21 cellular contexts compared by ENCODE assay signal in genomic region chr6:18413320-18413830, GRCh38. TPM values are rescaled to one million over a fixed set of nuclear protein-coding genes. Genes with fewer than 3 reads are reported as not detected.
DNase-seq lines count a peak whose midpoint lies in the region; ATAC-seq, FAIRE-seq and TF ChIP-seq lines count a peak whose summit lies in the region.
"Had no signal": no experiment of that assay in that cellular context is flagged by ENCODE, and none has a peak within 500 bp of the region (broad histone marks: within the 10 kb centered on the region; RNA-seq: fewer than 3 reads in every experiment).

No MANE protein-coding gene starts in this region.

- peak overlapping the region; percentile 31 for H3K27ac Mint-ChIP-seq in activated naive CD8-positive, alpha-beta T cell treated with anti-CD3 and anti-CD28 coated beads, Interleukin-2, amount 50 U/mL, for 24 hours
- no peak overlapping the region for H3K27ac Mint-ChIP-seq in activated naive CD8-positive, alpha-beta T cell treated with anti-CD3 and anti-CD28 coated beads for 36 hours
- H3K27ac Mint-ChIP-seq in astrocyte (ENCODE audit: unreplicated experiment) (peak overlapping the region; percentile 31), immature natural killer cell (no peak overlapping the region)
- H3K27ac Mint-ChIP-seq: GM23338 had no signal

- H2AK5ac ChIP-seq in trophoblast cell (ENCODE audit: low read length) = no peak overlapping the region

- no peak overlapping the region for H3K4me3 Mint-ChIP-seq in activated naive CD8-positive, alpha-beta T cell treated with anti-CD3 and anti-CD28 coated beads, Interleukin-2, amount 50 U/mL, for 24 hours
- no peak overlapping the region for H3K4me3 Mint-ChIP-seq in activated naive CD8-positive, alpha-beta T cell treated with anti-CD3 and anti-CD28 coated beads for 36 hours
- no peak overlapping the region for H3K4me3 Mint-ChIP-seq in astrocyte (ENCODE audit: unreplicated experiment)
- no peak overlapping the region for H3K4me3 Mint-ChIP-seq in immature natural killer cell
- H3K4me3 Mint-ChIP-seq: CD4-positive, CD25-positive, alpha-beta regulatory T cell; GM23338 had no signal

- H2BK12ac ChIP-seq in trophoblast cell (ENCODE audit: low read length) = no peak overlapping the region

- TF ChIP-seq CTCF in astrocyte (IDR thresholded peaks at IDR 0.05; ENCODE audit: insufficient read depth, low read depth, low read length) = no peak

- no peaks in the 10 kb centered on the region for H3K27me3 Mint-ChIP-seq in activated naive CD8-positive, alpha-beta T cell treated with anti-CD3 and anti-CD28 coated beads, Interleukin-2, amount 50 U/mL, for 24 hours
- H3K27me3 Mint-ChIP-seq in activated naive CD8-positive, alpha-beta T cell treated with anti-CD3 and anti-CD28 coated beads for 36 hours = no peaks in the 10 kb centered on the region
- H3K27me3 Mint-ChIP-seq in astrocyte (ENCODE audit: low read depth, unreplicated experiment) (no peaks in the 10 kb centered on the region), immature natural killer cell (ENCODE audit: low read depth in 3 of 3) (peaks cover 0 to 3% (median 2%) of the 10 kb centered on the region in 3 donors)

- H4K20me1 ChIP-seq in astrocyte (ENCODE audit: insufficient read depth, low read length) = no peaks in the 10 kb centered on the region

- H2AFZ ChIP-seq in astrocyte (ENCODE audit: low read depth, low read length) (no peak overlapping the region), trophoblast cell (ENCODE audit: insufficient read depth, low read length, poor library complexity) (no peak overlapping the region)
- H2AFZ ChIP-seq: GM23338, PC-9 had no signal

- peaks cover 15% of the 10 kb centered on the region for H3K36me3 Mint-ChIP-seq in activated naive CD8-positive, alpha-beta T cell treated with anti-CD3 and anti-CD28 coated beads, Interleukin-2, amount 50 U/mL, for 24 hours (ENCODE audit: low read depth)
- peaks cover 6% of the 10 kb centered on the region for H3K36me3 Mint-ChIP-seq in activated naive CD8-positive, alpha-beta T cell treated with anti-CD3 and anti-CD28 coated beads for 36 hours
- H3K36me3 Mint-ChIP-seq in astrocyte (ENCODE audit: low read depth, unreplicated experiment) = no peaks in the 10 kb centered on the region
- H3K36me3 Mint-ChIP-seq in immature natural killer cell = peaks cover 0 to 5% (median 0%) of the 10 kb centered on the region in 3 donors

- no CpG with 5 or more reads among the region's 5 CpGs for WGBS in trophoblast cell (ENCODE audit: extremely low coverage, insufficient coverage, insufficient read length)

- no peak overlapping the region for H3K4me3 ChIP-seq in astrocyte (ENCODE audit: insufficient read depth, low read depth, low read length)
- H3K4me3 ChIP-seq in trophoblast cell (ENCODE audit: low read depth, low read length) = no peak overlapping the region
- H3K4me3 ChIP-seq: GM23338, K562, PC-9 had no signal

- no peak overlapping the region for H4K12ac ChIP-seq in trophoblast cell (ENCODE audit: low read depth, low read length)

- H3K27me3 ChIP-seq in astrocyte (ENCODE audit: insufficient read depth, low read length) (no peaks in the 10 kb centered on the region), trophoblast cell (ENCODE audit: insufficient read depth, low read length) (no peaks in the 10 kb centered on the region)

- no peak for ATAC-seq in activated naive CD8-positive, alpha-beta T cell treated with anti-CD3 and anti-CD28 coated beads, Interleukin-2, amount 50 U/mL, for 24 hours
- ATAC-seq in Right ventricle myocardium superior (ENCODE audit: poor library complexity) = no peak
- ATAC-seq: GM23338, HCT116, K562 had no signal

- intact Hi-C loops in Right ventricle myocardium superior (cut with DNase I) = no loop called here

- no peak overlapping the region for H2BK5ac ChIP-seq in trophoblast cell (ENCODE audit: low read depth, low read length, poor library complexity)

- H3K27ac ChIP-seq in astrocyte (ENCODE audit: low read depth, low read length) (no peak overlapping the region), trophoblast cell (ENCODE audit: low read depth, low read length) (no peak overlapping the region)
- H3K27ac ChIP-seq: 22Rv1, PC-9, RWPE1 had no signal

- H3K4me1 ChIP-seq in astrocyte (ENCODE audit: insufficient read depth, low read length) (peaks cover 9% of the 10 kb centered on the region), trophoblast cell (ENCODE audit: control insufficient read depth in 1 of 2, insufficient read depth in 2 of 2, low read length in 2 of 2) (no peaks in the 10 kb centered on the region)

- H4K91ac ChIP-seq in trophoblast cell (ENCODE audit: low read depth, low read length) = no peak overlapping the region

- H3K18ac ChIP-seq in trophoblast cell (ENCODE audit: low read length) = no peak overlapping the region

- DNase-seq in activated naive CD8-positive, alpha-beta T cell treated with anti-CD3 and anti-CD28 coated beads, Interleukin-2, amount 50 U/mL, for 24 hours = no peak
- DNase-seq in activated naive CD8-positive, alpha-beta T cell treated with anti-CD3 and anti-CD28 coated beads for 36 hours = no peak
- DNase-seq in astrocyte (ENCODE audit: low read depth) (no peak), trophoblast cell (peak; percentile 70 to 85), immature natural killer cell (no peak), NCI-H345 treated with DMSO at 0.1 percent for 48 hours (lab: John Stamatoyannopoulos, UW; ENCODE audit: unreplicated experiment) (no peak), NOMO-1 treated with dmso at 0.1 percent for 144 hours (lab: John Stamatoyannopoulos, UW; ENCODE audit: unreplicated experiment) (no peak), Right ventricle myocardium superior (no peak)
- DNase-seq: AML-193; CD4-positive, CD25-positive, alpha-beta regulatory T cell; DMS153; GF-D8; NCI-H1694 treated with DMSO at 0.1 percent for 48 hours; NCI-H510A treated with DMSO at 0.1 percent for 48 hours; NCI-H774; PC-9 had no signal

- peaks cover 6% of the 10 kb centered on the region for H3K9me3 Mint-ChIP-seq in activated naive CD8-positive, alpha-beta T cell treated with anti-CD3 and anti-CD28 coated beads, Interleukin-2, amount 50 U/mL, for 24 hours
- peaks cover 2% of the 10 kb centered on the region for H3K9me3 Mint-ChIP-seq in activated naive CD8-positive, alpha-beta T cell treated with anti-CD3 and anti-CD28 coated beads for 36 hours
- H3K9me3 Mint-ChIP-seq in astrocyte (ENCODE audit: unreplicated experiment) (no peaks in the 10 kb centered on the region), immature natural killer cell (peaks cover 0 to 3% (median 0%) of the 10 kb centered on the region in 6 donors)
- H3K9me3 Mint-ChIP-seq: GM23338 had no signal

- no peaks in the 10 kb centered on the region for H3K79me1 ChIP-seq in trophoblast cell (ENCODE audit: low read length)

- no peak overlapping the region for H4K8ac ChIP-seq in trophoblast cell (ENCODE audit: low read depth, low read length)

- no peak overlapping the region for H3K4me2 ChIP-seq in astrocyte (ENCODE audit: low read length)
- H3K4me2 ChIP-seq in trophoblast cell (ENCODE audit: low read length) = no peak overlapping the region
- H3K4me2 ChIP-seq: GM23338, PC-9 had no signal

- H3K9me3 ChIP-seq in astrocyte (ENCODE audit: insufficient read depth, low read depth, low read length) = no peaks in the 10 kb centered on the region
- no peaks in the 10 kb centered on the region for H3K9me3 ChIP-seq in trophoblast cell (ENCODE audit: insufficient read depth, low read depth, low read length)

- H3K4ac ChIP-seq in trophoblast cell (ENCODE audit: low read depth, low read length) = no peak overlapping the region

- H3K23ac ChIP-seq in trophoblast cell (ENCODE audit: low read length) = no peak overlapping the region

- no peak overlapping the region for H3K9ac ChIP-seq in astrocyte (ENCODE audit: low read length)
- H3K9ac ChIP-seq in trophoblast cell (ENCODE audit: low read length) = no peak overlapping the region

- no peak overlapping the region for H3K14ac ChIP-seq in trophoblast cell (ENCODE audit: low read length)

- peaks cover 34% of the 10 kb centered on the region for H3K4me1 Mint-ChIP-seq in activated naive CD8-positive, alpha-beta T cell treated with anti-CD3 and anti-CD28 coated beads, Interleukin-2, amount 50 U/mL, for 24 hours
- peaks cover 9% of the 10 kb centered on the region for H3K4me1 Mint-ChIP-seq in activated naive CD8-positive, alpha-beta T cell treated with anti-CD3 and anti-CD28 coated beads for 36 hours
- peaks cover 23% of the 10 kb centered on the region for H3K4me1 Mint-ChIP-seq in astrocyte (ENCODE audit: low read depth, unreplicated experiment)
- no peaks in the 10 kb centered on the region for H3K4me1 Mint-ChIP-seq in immature natural killer cell

- H2BK120ac ChIP-seq in trophoblast cell (ENCODE audit: insufficient read depth, low read length, poor library complexity) = no peak overlapping the region

- H3K79me2 ChIP-seq in astrocyte (ENCODE audit: insufficient read depth, low read length) (no peaks in the 10 kb centered on the region), trophoblast cell (ENCODE audit: control insufficient read depth, insufficient read depth, low read length, poor library complexity) (no peaks in the 10 kb centered on the region)

- H3K36me3 ChIP-seq in astrocyte (ENCODE audit: insufficient read depth, low read length) = no peaks in the 10 kb centered on the region
- no peaks in the 10 kb centered on the region for H3K36me3 ChIP-seq in trophoblast cell (ENCODE audit: control insufficient read depth in 1 of 2, insufficient read depth in 2 of 2, low read length in 2 of 2)

- no peak for FAIRE-seq in astrocyte (lab: Jason Lieb, UNC)
- FAIRE-seq: K562 had no signal

RNA-seq across cellular contexts. Expression of gene RNF144B, which starts 26.2 kb away (rescaled TPM):
- total RNA-seq in activated naive CD8-positive, alpha-beta T cell treated with anti-CD3 and anti-CD28 coated beads for 36 hours = 1 to 10 TPM; 2.1 to 2.3 TPM
- total RNA-seq in astrocyte = 3.6 and 7.2 TPM in 2 replicates
- 1.2 TPM in 2 replicates for polyA plus RNA-seq in trophoblast cell (2013)
- 1 to 10 TPM in 2 of 3 donors, under 1 TPM in 1; 0.35 to 2.4 (median 1.1) TPM for polyA plus RNA-seq in immature natural killer cell
- 17.1 TPM for total RNA-seq in Right ventricle myocardium superior
- total RNA-seq: K562 had no signal

Comparison
In these comparisons a context has a peak if more than half of its experiments do, and no peak if none do; other contexts are left out.
1. H3K27ac Mint-ChIP-seq: peak in activated naive CD8-positive, alpha-beta T cell treated with anti-CD3 and anti-CD28 coated beads, Interleukin-2, amount 50 U/mL, for 24 hours (single experiment) and astrocyte (single experiment); none in activated naive CD8-positive, alpha-beta T cell treated with anti-CD3 and anti-CD28 coated beads for 36 hours (single experiment) and immature natural killer cell (0 of 6).
2. DNase-seq: peak in trophoblast cell (2 of 2); none in activated naive CD8-positive, alpha-beta T cell treated with anti-CD3 and anti-CD28 coated beads, Interleukin-2, amount 50 U/mL, for 24 hours (single experiment), activated naive CD8-positive, alpha-beta T cell treated with anti-CD3 and anti-CD28 coated beads for 36 hours (single experiment), astrocyte (single experiment), immature natural killer cell (0 of 3), NCI-H345 treated with DMSO at 0.1 percent for 48 hours (single experiment), NOMO-1 treated with dmso at 0.1 percent for 144 hours (single experiment) and Right ventricle myocardium superior (single experiment).